ENCODE assay signal across 8 cellular contexts in the genomic region with DNA sequence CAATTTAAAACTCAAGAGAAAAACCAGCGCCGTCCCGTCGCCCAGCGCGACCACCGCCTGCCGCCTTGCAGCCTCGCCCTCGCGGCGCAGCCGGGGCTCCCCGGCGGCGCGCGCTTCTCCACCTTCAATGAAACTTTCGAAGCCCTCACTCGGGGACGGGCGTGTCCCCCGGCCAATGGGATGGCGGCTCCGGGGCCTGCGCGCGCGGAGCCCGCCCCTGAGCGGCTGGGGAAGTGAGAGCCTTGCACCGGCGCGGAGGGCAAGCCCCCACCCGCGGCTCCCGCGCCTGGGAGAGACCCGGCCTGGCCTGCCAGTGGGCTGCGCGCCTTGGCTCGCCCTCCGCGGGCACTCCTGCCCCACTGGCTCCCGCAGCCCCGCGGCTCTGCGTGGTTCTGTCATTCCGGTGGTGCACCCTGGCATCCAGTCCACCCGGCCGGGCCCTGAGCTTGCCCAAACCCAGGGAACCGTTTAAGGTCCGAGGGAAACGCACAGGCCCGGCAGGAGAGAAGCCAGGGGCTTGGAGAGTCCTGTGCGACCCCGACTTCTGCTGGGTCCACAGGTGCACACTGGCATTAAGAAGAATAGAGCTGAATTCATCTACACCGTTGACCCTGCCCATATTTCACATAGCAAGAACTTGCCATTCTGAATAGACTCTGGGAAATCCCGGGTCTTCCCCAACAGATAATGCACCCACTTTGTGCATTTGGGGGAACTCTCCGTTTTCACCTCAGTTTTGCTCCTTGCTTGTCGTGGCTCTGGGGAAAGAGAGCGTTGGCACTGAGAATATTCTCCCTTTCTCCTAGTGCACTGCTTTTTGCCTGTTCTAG. TPM values are rescaled to one million over a fixed set of nuclear protein-coding genes. Genes with fewer than 3 reads are reported as not detected.
A peak's percentile ranks its signal among the peaks of the same experiment; 100 is the strongest.
DNase-seq lines count a peak whose midpoint lies in the region; ATAC-seq and TF ChIP-seq lines count a peak whose summit lies in the region.

Gene PIEZO2, minus strand, starts transcription at position 129 of the 830 bp plus-strand sequence. CDS start 981 bp downstream, outside the sequence.

- H3K9me3 ChIP-seq in ES-I3 (ENCODE audit: control insufficient read depth, insufficient read depth, low read length) (no peaks in the 10 kb centered on the region), mucosa of stomach (ENCODE audit: control insufficient read depth, low read length) (no peaks in the 10 kb centered on the region), vagina (no peaks in the 10 kb centered on the region), SJCRH30 (replicated peaks) (no peaks in the 10 kb centered on the region)

- H3K27ac ChIP-seq in vagina (no peak within 1 kb of the TSS), SJCRH30 (no peak within 1 kb of the TSS)

- DNase-seq in NCI-H226 (peak; percentile 82), erythroblast (lab: John Stamatoyannopoulos, UW) (peak; percentile 33 to 56), vagina (ENCODE audit: extremely low spot score in 2 of 2) (no peak), SHP77 (lab: John Stamatoyannopoulos, UW) (no peak), SJCRH30 (no peak)

- TF ChIP-seq CTCF in vagina (IDR thresholded peaks at IDR 0.05), result no peak

- H3K9ac ChIP-seq in ES-I3 (ENCODE audit: low read depth, low read length) (peak within 1 kb of the TSS; percentile 66), mucosa of stomach (ENCODE audit: low read length) (no peak within 1 kb of the TSS)

- peaks cover 60% of the 10 kb centered on the region for H3K27me3 ChIP-seq in mucosa of stomach (ENCODE audit: control insufficient read depth, insufficient read depth, low read length)
- H3K27me3 ChIP-seq in vagina, result peaks cover 9% of the 10 kb centered on the region
- no peaks in the 10 kb centered on the region for H3K27me3 ChIP-seq in SJCRH30

- H3K4me1 ChIP-seq in ES-I3 (ENCODE audit: insufficient read depth, low read length) (peaks cover 6% of the 10 kb centered on the region), mucosa of stomach (ENCODE audit: control insufficient read depth, insufficient read depth, low read length) (peaks cover 12% of the 10 kb centered on the region), vagina (peaks cover 25% of the 10 kb centered on the region), SJCRH30 (no peaks in the 10 kb centered on the region)

- H3K36me3 ChIP-seq in ES-I3 (ENCODE audit: insufficient read depth, low read length) (no peaks in the 10 kb centered on the region), mucosa of stomach (ENCODE audit: control insufficient read depth, insufficient read depth, low read length) (no peaks in the 10 kb centered on the region), vagina (no peaks in the 10 kb centered on the region), SJCRH30 (no peaks in the 10 kb centered on the region)

- H3K4me3 ChIP-seq in mucosa of stomach (ENCODE audit: low read length) (peak within 1 kb of the TSS; percentile 14), vagina (peak within 1 kb of the TSS; percentile 35 to 42), SJCRH30 (no peak within 1 kb of the TSS)

- TF ChIP-seq POLR2A in erythroblast (IDR thresholded peaks at IDR 0.05; ENCODE audit: low read length), result no peak
- TF ChIP-seq POLR2A in vagina (IDR thresholded peaks at IDR 0.05), result peak in 1 of 2 donors; percentile 26

- peak; percentile 69 for ATAC-seq in GM21526 (IDR thresholded peaks at IDR 0.05; ENCODE audit: low FRiP score, unreplicated experiment)

- intact Hi-C loops in vagina (cut with DNase I), result loop anchor here (5.0 kb wide), 1 partner anchor 587 kb away; no protein-coding TSS in a partner anchor

RNA-seq across cellular contexts. Expression of gene PIEZO2, which starts in this region (rescaled TPM):
- 5.9 TPM for total RNA-seq in vagina
- total RNA-seq in SJCRH30 (2014; rRNA removed; shearing (Covaris generic)), result 0.32 and 0.79 TPM in 2 replicates

Comparison
In these comparisons a context has a peak if more than half of its experiments do, and no peak if none do; other contexts are left out.
1. DNase-seq: peak in NCI-H226 (single experiment) and erythroblast (2 of 2); none in vagina (0 of 2), SHP77 (0 of 2) and SJCRH30 (0 of 2).